10 cellular contexts compared by ENCODE assay signal in genomic region chr6:21885532-21886089, GRCh38.
A peak's percentile ranks its signal among the peaks of the same experiment; 100 is the strongest.
DNase-seq lines count a peak whose midpoint lies in the region; ATAC-seq, FAIRE-seq and TF ChIP-seq lines count a peak whose summit lies in the region.
"Had no signal": no experiment of that assay in that cellular context is flagged by ENCODE, and none has a peak within 500 bp of the region (broad histone marks: within the 10 kb centered on the region; RNA-seq: fewer than 3 reads in every experiment).

No MANE protein-coding gene starts in this region.

- H3K27me3 ChIP-seq in rectal smooth muscle tissue (ENCODE audit: control insufficient read depth, insufficient read depth, low read length): no peaks in the 10 kb centered on the region

- H3K9ac ChIP-seq in rectal smooth muscle tissue (ENCODE audit: low read length): no peak overlapping the region

- peaks cover 25% of the 10 kb centered on the region for H3K4me1 ChIP-seq in rectal smooth muscle tissue (ENCODE audit: control insufficient read depth, insufficient read depth, low read length)

- no peak for FAIRE-seq in frontal cortex (lab: Jason Lieb, UNC)
- FAIRE-seq: GM12892 had no signal

- H3K27ac ChIP-seq in VCaP: peak overlapping the region; percentile 95
- H3K27ac ChIP-seq in rectal smooth muscle tissue (ENCODE audit: low read depth, low read length): peak overlapping the region; percentile 29

- TF ChIP-seq CTCF in VCaP (conservative IDR thresholded peaks at IDR 0.05): no peak

- H3K4me3 ChIP-seq in rectal smooth muscle tissue (ENCODE audit: low read length): no peak overlapping the region

- H3K36me3 ChIP-seq in rectal smooth muscle tissue (ENCODE audit: control insufficient read depth, insufficient read depth, low read length): no peaks in the 10 kb centered on the region

- intact Hi-C loops in Right ventricle myocardium superior (cut with DNase I): no loop called here

- DNase-seq in EH (ENCODE audit: low read depth) (peak; percentile 90), Right ventricle myocardium superior (peak; percentile 67), frontal cortex (ENCODE audit: low spot score in 2 of 2) (no peak), SKM-1 (lab: John Stamatoyannopoulos, UW; ENCODE audit: unreplicated experiment) (no peak), CD1c-positive myeloid dendritic cell (ENCODE audit: extremely low spot score) (no peak)
- DNase-seq: NCI-H526 treated with DMSO at 0.1 percent for 48 hours had no signal

- peak; percentile 85 for ATAC-seq in Right ventricle myocardium superior (ENCODE audit: poor library complexity)
- no peak for ATAC-seq in HG02870 (IDR thresholded peaks at IDR 0.05; ENCODE audit: unreplicated experiment)

Comparison
In these comparisons a context has a peak if more than half of its experiments do, and no peak if none do; other contexts are left out.
1. DNase-seq: peak in EH (single experiment) and Right ventricle myocardium superior (single experiment); none in frontal cortex (0 of 2), SKM-1 (single experiment) and CD1c-positive myeloid dendritic cell (single experiment).